23 cellular contexts compared by ENCODE assay signal in genomic region chr22:49015993-49016908, GRCh38.
DNase-seq lines count a peak whose midpoint lies in the region; ATAC-seq and TF ChIP-seq lines count a peak whose summit lies in the region.
"Had no signal": no experiment of that assay in that cellular context is flagged by ENCODE, and none has a peak within 500 bp of the region (broad histone marks: within the 10 kb centered on the region; RNA-seq: fewer than 3 reads in every experiment).

No MANE protein-coding gene starts in this region.

- H3K4me1 Mint-ChIP-seq in activated naive CD8-positive, alpha-beta T cell treated with anti-CD3 and anti-CD28 coated beads, Interleukin-2, amount 10 ng/mL, durations not matched to agents 7 days and 5 days = no peaks in the 10 kb centered on the region
- no peaks in the 10 kb centered on the region for H3K4me1 Mint-ChIP-seq in activated naive CD8-positive, alpha-beta T cell treated with anti-CD3 and anti-CD28 coated beads for 36 hours
- H3K4me1 Mint-ChIP-seq: activated B cell treated with CpG ODN at 0.5 μM for 24 hours had no signal

- H3K4me3 Mint-ChIP-seq in activated naive CD8-positive, alpha-beta T cell treated with anti-CD3 and anti-CD28 coated beads, Interleukin-2, amount 10 ng/mL, durations not matched to agents 7 days and 5 days = no peak overlapping the region
- H3K4me3 Mint-ChIP-seq in activated naive CD8-positive, alpha-beta T cell treated with anti-CD3 and anti-CD28 coated beads for 36 hours = no peak overlapping the region
- H3K4me3 Mint-ChIP-seq: activated B cell treated with CpG ODN at 0.5 μM for 24 hours; activated CD8-positive, alpha-beta T cell treated with anti-CD3 and anti-CD28 coated beads for 36 hours; activated naive CD8-positive, alpha-beta T cell; nephron; T-helper 2 cell treated with Interferon-gamma antibody and Interleukin-4, amounts not matched to agents 5 μg/mL and 100 μg/mL, for 36 hours had no signal

- H2AFZ ChIP-seq in osteoblast (ENCODE audit: low read length) = no peak overlapping the region

- intact Hi-C loops in left cardiac atrium (cut with DNase I) = no loop called here

- H3K4me1 ChIP-seq in osteoblast (ENCODE audit: insufficient read depth, low read length) = no peaks in the 10 kb centered on the region
- H3K4me1 ChIP-seq: BLaER1, body of pancreas had no signal

- no peaks in the 10 kb centered on the region for H3K79me2 ChIP-seq in osteoblast (ENCODE audit: insufficient read depth, low read length)

- H3K27ac ChIP-seq in osteoblast (ENCODE audit: low read depth, low read length) = no peak overlapping the region
- H3K27ac ChIP-seq: BLaER1, body of pancreas, SK-N-MC had no signal

- ATAC-seq in activated naive CD8-positive, alpha-beta T cell treated with anti-CD3 and anti-CD28 coated beads, Interleukin-2, amount 10 ng/mL, durations not matched to agents 7 days and 5 days (ENCODE audit: low read depth) = no peak
- ATAC-seq in left cardiac atrium (peak in 1 of 2 donors; percentile 51), GM18861 (IDR thresholded peaks at IDR 0.05; ENCODE audit: unreplicated experiment) (no peak), GM18870 (IDR thresholded peaks at IDR 0.05; ENCODE audit: unreplicated experiment) (no peak)
- ATAC-seq: activated CD8-positive, alpha-beta T cell treated with anti-CD3 and anti-CD28 coated beads for 36 hours; body of pancreas; HCT116; Panc1 had no signal

- no peak for TF ChIP-seq CTCF in osteoblast (IDR thresholded peaks at IDR 0.05; ENCODE audit: extremely low read depth, low read depth, low read length)

- no peak overlapping the region for H3K4me2 ChIP-seq in osteoblast (ENCODE audit: insufficient read depth, low read length)
- H3K4me2 ChIP-seq: BLaER1, smooth muscle cell had no signal

- H3K27me3 Mint-ChIP-seq in activated naive CD8-positive, alpha-beta T cell treated with anti-CD3 and anti-CD28 coated beads, Interleukin-2, amount 10 ng/mL, durations not matched to agents 7 days and 5 days = no peaks in the 10 kb centered on the region
- H3K27me3 Mint-ChIP-seq in activated naive CD8-positive, alpha-beta T cell treated with anti-CD3 and anti-CD28 coated beads for 36 hours = no peaks in the 10 kb centered on the region
- H3K27me3 Mint-ChIP-seq: activated B cell treated with CpG ODN at 0.5 μM for 24 hours; activated CD8-positive, alpha-beta T cell treated with anti-CD3 and anti-CD28 coated beads for 36 hours; activated naive CD8-positive, alpha-beta T cell had no signal

- peak; percentile 10 for DNase-seq in activated naive CD8-positive, alpha-beta T cell treated with anti-CD3 and anti-CD28 coated beads, Interleukin-2, amount 10 ng/mL, durations not matched to agents 7 days and 5 days
- DNase-seq in activated naive CD8-positive, alpha-beta T cell treated with anti-CD3 and anti-CD28 coated beads for 36 hours = no peak
- peak; percentile 75 for DNase-seq in left cardiac atrium
- DNase-seq in osteoblast (ENCODE audit: insufficient read length, low spot score, missing footprints) = peak; percentile 23
- peak; percentile 41 for DNase-seq in ureter (ENCODE audit: low spot score)
- DNase-seq in GM19240 (ENCODE audit: insufficient read length, low spot score) = no peak
- DNase-seq: activated B cell treated with CpG ODN at 0.5 μM for 24 hours; activated CD8-positive, alpha-beta T cell treated with anti-CD3 and anti-CD28 coated beads for 36 hours; Calu3; EL; NCI-H1105; NCI-H2081 had no signal

- no peaks in the 10 kb centered on the region for H3K36me3 Mint-ChIP-seq in activated naive CD8-positive, alpha-beta T cell treated with anti-CD3 and anti-CD28 coated beads, Interleukin-2, amount 10 ng/mL, durations not matched to agents 7 days and 5 days
- no peaks in the 10 kb centered on the region for H3K36me3 Mint-ChIP-seq in activated naive CD8-positive, alpha-beta T cell treated with anti-CD3 and anti-CD28 coated beads for 36 hours
- H3K36me3 Mint-ChIP-seq: activated naive CD8-positive, alpha-beta T cell had no signal

- no peak overlapping the region for H3K27ac Mint-ChIP-seq in activated naive CD8-positive, alpha-beta T cell treated with anti-CD3 and anti-CD28 coated beads, Interleukin-2, amount 10 ng/mL, durations not matched to agents 7 days and 5 days
- no peak overlapping the region for H3K27ac Mint-ChIP-seq in activated naive CD8-positive, alpha-beta T cell treated with anti-CD3 and anti-CD28 coated beads for 36 hours
- H3K27ac Mint-ChIP-seq: activated B cell treated with CpG ODN at 0.5 μM for 24 hours; activated CD8-positive, alpha-beta T cell treated with anti-CD3 and anti-CD28 coated beads for 36 hours; activated naive CD8-positive, alpha-beta T cell; nephron; T-helper 2 cell treated with Interferon-gamma antibody and Interleukin-4, amounts not matched to agents 5 μg/mL and 100 μg/mL, for 36 hours had no signal

- no peaks in the 10 kb centered on the region for H4K20me1 ChIP-seq in osteoblast (ENCODE audit: insufficient read depth, low read length)
- H4K20me1 ChIP-seq: BLaER1 had no signal

- H3K36me3 ChIP-seq in osteoblast (ENCODE audit: insufficient read depth, low read length) = no peaks in the 10 kb centered on the region
- H3K36me3 ChIP-seq: BLaER1 had no signal

- no peaks in the 10 kb centered on the region for H3K27me3 ChIP-seq in osteoblast (ENCODE audit: insufficient read depth, low read length)
- H3K27me3 ChIP-seq: BLaER1, body of pancreas had no signal

- POLR2A ChIA-PET in activated naive CD8-positive, alpha-beta T cell treated with anti-CD3 and anti-CD28 coated beads, Interleukin-2, amount 10 ng/mL, durations not matched to agents 7 days and 5 days (lab: Charles Lee) = no interaction called here

- H3K9me3 Mint-ChIP-seq in activated naive CD8-positive, alpha-beta T cell treated with anti-CD3 and anti-CD28 coated beads, Interleukin-2, amount 10 ng/mL, durations not matched to agents 7 days and 5 days = no peaks in the 10 kb centered on the region
- no peaks in the 10 kb centered on the region for H3K9me3 Mint-ChIP-seq in activated naive CD8-positive, alpha-beta T cell treated with anti-CD3 and anti-CD28 coated beads for 36 hours
- H3K9me3 Mint-ChIP-seq: activated B cell treated with CpG ODN at 0.5 μM for 24 hours; activated CD8-positive, alpha-beta T cell treated with anti-CD3 and anti-CD28 coated beads for 36 hours; nephron; T-helper 2 cell treated with Interferon-gamma antibody and Interleukin-4, amounts not matched to agents 5 μg/mL and 100 μg/mL, for 36 hours had no signal

- no peaks in the 10 kb centered on the region for H3K9me3 ChIP-seq in osteoblast (ENCODE audit: low read depth, low read length)
- H3K9me3 ChIP-seq: BLaER1, body of pancreas had no signal

- H3K4me3 ChIP-seq in osteoblast (ENCODE audit: insufficient read depth, low read length) = no peak overlapping the region
- H3K4me3 ChIP-seq: BLaER1, body of pancreas, SK-N-MC, smooth muscle cell had no signal

Comparison
In these comparisons a context has a peak if more than half of its experiments do, and no peak if none do; other contexts are left out.
1. DNase-seq: peak in activated naive CD8-positive, alpha-beta T cell treated with anti-CD3 and anti-CD28 coated beads, Interleukin-2, amount 10 ng/mL, durations not matched to agents 7 days and 5 days (single experiment), left cardiac atrium (single experiment), osteoblast (single experiment) and ureter (single experiment); none in activated naive CD8-positive, alpha-beta T cell treated with anti-CD3 and anti-CD28 coated beads for 36 hours (single experiment) and GM19240 (single experiment).